In the genomic region with DNA sequence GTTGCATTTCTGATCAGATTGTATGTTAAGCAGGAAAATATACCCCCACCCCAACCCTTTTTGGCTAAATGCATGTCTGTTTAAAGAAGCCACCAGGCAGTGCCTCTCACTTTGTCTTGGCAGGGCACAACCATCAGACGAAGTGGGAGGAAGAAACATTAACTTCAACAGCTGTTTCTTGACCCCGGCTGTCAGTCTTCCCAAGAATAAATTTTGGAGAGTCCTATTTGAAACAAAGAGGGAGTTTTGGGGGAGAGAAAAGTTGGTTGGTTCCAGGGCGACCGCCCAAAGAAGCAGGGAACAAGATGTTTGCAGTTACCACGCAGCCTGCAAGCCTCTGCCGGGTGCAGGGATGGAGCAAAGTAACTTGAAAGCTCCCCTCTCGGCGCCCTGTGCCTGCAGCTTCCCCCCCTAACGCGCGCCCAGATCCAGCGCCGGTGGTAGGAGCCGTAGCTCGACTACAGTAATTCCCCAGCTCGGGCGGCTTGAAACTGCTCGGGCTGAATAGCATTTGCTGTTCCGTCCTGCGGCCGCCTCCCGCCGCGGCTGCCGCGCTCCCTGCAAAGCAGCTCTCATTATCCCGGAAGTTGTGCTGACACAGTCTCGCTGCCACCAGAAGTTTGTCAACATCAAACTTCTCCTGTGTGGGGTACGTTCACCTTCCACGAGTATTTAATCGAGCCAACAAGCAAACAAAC, we compare ENCODE assay signal across 8 cellular contexts.
DNase-seq lines count a peak whose midpoint lies in the region; ATAC-seq and TF ChIP-seq lines count a peak whose summit lies in the region.

No MANE protein-coding gene starts in this region.

- no peaks in the 10 kb centered on the region for H3K36me3 ChIP-seq in duodenal mucosa (ENCODE audit: control insufficient read depth in 1 of 2, insufficient read depth in 2 of 2, low read length in 2 of 2)
- no peaks in the 10 kb centered on the region for H3K36me3 ChIP-seq in right lobe of liver

- POLR2A ChIA-PET in activated CD4-positive, alpha-beta memory T cell treated with anti-CD3 and anti-CD28 coated beads, Interleukin-2, amount 10 ng/mL, durations not matched to agents 7 days and 5 days (lab: Charles Lee) = interaction anchor here (0.6 to 7.5 kb wide), 36 partner anchors 9 to 551 kb away, joined by 3 to 280 read pairs (median 4); a partner anchor contains a TSS

- peak overlapping the region; percentile 87 to 95 for H3K4me3 Mint-ChIP-seq in CD14-positive monocyte
- peak overlapping the region; percentile 94 for H3K4me3 Mint-ChIP-seq in activated CD4-positive, alpha-beta memory T cell treated with anti-CD3 and anti-CD28 coated beads, Interleukin-2, amount 10 ng/mL, durations not matched to agents 7 days and 5 days

- ATAC-seq in GM19397 (IDR thresholded peaks at IDR 0.05; ENCODE audit: unreplicated experiment) (peak; percentile 82), right lobe of liver (peak; percentile 97 to 99 (median 98))

- peaks cover 46% of the 10 kb centered on the region for H3K4me1 Mint-ChIP-seq in CD14-positive monocyte
- H3K4me1 Mint-ChIP-seq in activated CD4-positive, alpha-beta memory T cell treated with anti-CD3 and anti-CD28 coated beads, Interleukin-2, amount 10 ng/mL, durations not matched to agents 7 days and 5 days = peaks cover 39% of the 10 kb centered on the region

- intact Hi-C loops in CD14-positive monocyte (cut with micrococcal nuclease) = loop anchor here (1.0 to 10.0 kb wide), 3 partner anchors 45 to 123 kb away; a partner anchor contains a TSS
- intact Hi-C loops in right lobe of liver (cut with DNase I) = loop anchor here in 1 of 2 donors (10.0 kb wide), 1 partner anchor 97 kb away; a partner anchor contains a TSS

- TF ChIP-seq POLR2A in right lobe of liver (IDR thresholded peaks at IDR 0.05) = peak; percentile 44

- H3K27me3 Mint-ChIP-seq in CD14-positive monocyte (ENCODE audit: low read depth in 3 of 3) = peaks cover 0 to 2% (median 0%) of the 10 kb centered on the region in 3 donors
- no peaks in the 10 kb centered on the region for H3K27me3 Mint-ChIP-seq in activated CD4-positive, alpha-beta memory T cell treated with anti-CD3 and anti-CD28 coated beads, Interleukin-2, amount 10 ng/mL, durations not matched to agents 7 days and 5 days

- H3K27me3 ChIP-seq in duodenal mucosa (ENCODE audit: control insufficient read depth in 1 of 2, insufficient read depth in 2 of 2, low read length in 2 of 2) (no peaks in the 10 kb centered on the region), right lobe of liver (no peaks in the 10 kb centered on the region)

- H3K9me3 ChIP-seq in duodenal mucosa (ENCODE audit: control insufficient read depth in 1 of 2, low read length in 2 of 2) (no peaks in the 10 kb centered on the region), right lobe of liver (no peaks in the 10 kb centered on the region)

- TF ChIP-seq CTCF in CD14-positive monocyte (IDR thresholded peaks at IDR 0.05) (no peak), right lobe of liver (IDR thresholded peaks at IDR 0.05) (no peak)

- peak overlapping the region; percentile 86 to 98 (median 94) for H3K27ac Mint-ChIP-seq in CD14-positive monocyte
- H3K27ac Mint-ChIP-seq in activated CD4-positive, alpha-beta memory T cell treated with anti-CD3 and anti-CD28 coated beads, Interleukin-2, amount 10 ng/mL, durations not matched to agents 7 days and 5 days = peak overlapping the region; percentile 93

- H3K36me3 Mint-ChIP-seq in CD14-positive monocyte = peaks cover 0 to 2% of the 10 kb centered on the region in 2 donors
- H3K36me3 Mint-ChIP-seq in activated CD4-positive, alpha-beta memory T cell treated with anti-CD3 and anti-CD28 coated beads, Interleukin-2, amount 10 ng/mL, durations not matched to agents 7 days and 5 days (ENCODE audit: low read depth) = no peaks in the 10 kb centered on the region

- DNase-seq in CD14-positive monocyte (ENCODE audit: low spot score) (peak; percentile 85), HK-2 (ENCODE audit: unreplicated experiment) (peak; percentile 86), NCI-H82 treated with DMSO at 0.1 percent for 48 hours (lab: John Stamatoyannopoulos, UW; ENCODE audit: unreplicated experiment) (peak; percentile 63), right lobe of liver (peak; percentile 94 to 95 (median 94))
- peak; percentile 93 for DNase-seq in activated CD4-positive, alpha-beta memory T cell treated with anti-CD3 and anti-CD28 coated beads, Interleukin-2, amount 10 ng/mL, durations not matched to agents 7 days and 5 days
- DNase-seq in stimulated activated CD4-positive, alpha-beta T cell treated with anti-CD3 and anti-CD28 coated beads, Interleukin-4, amount 100 ng/mL, for 24 hours = peak; percentile 88

- H3K4me3 ChIP-seq in duodenal mucosa (ENCODE audit: low read depth in 1 of 2, low read length in 2 of 2) (peak overlapping the region; percentile 74 to 75), right lobe of liver (peak overlapping the region; percentile 32 to 67 (median 58))

- H3K4me1 ChIP-seq in duodenal mucosa (ENCODE audit: control insufficient read depth in 1 of 2, insufficient read depth in 2 of 2, low read length in 2 of 2) (peaks cover 23 to 25% of the 10 kb centered on the region in 2 donors), right lobe of liver (peaks cover 0 to 9% (median 3%) of the 10 kb centered on the region in 4 donors)

- H3K27ac ChIP-seq in duodenal mucosa (ENCODE audit: low read depth, low read length) (peak overlapping the region; percentile 74), right lobe of liver (peak overlapping the region; percentile 52 to 74 (median 73))

- 0% methylated on average over 16 of the region's 31 CpGs for WGBS in right lobe of liver (ENCODE audit: insufficient coverage, low coverage, low lambda C conversion rate, missing lambda C conversion rate)

- peak overlapping the region; percentile 55 to 58 for H3K9ac ChIP-seq in duodenal mucosa (ENCODE audit: low read depth in 1 of 2, low read length in 2 of 2)

- CTCF ChIA-PET in activated CD4-positive, alpha-beta memory T cell treated with anti-CD3 and anti-CD28 coated beads, Interleukin-2, amount 10 ng/mL, durations not matched to agents 7 days and 5 days (lab: Charles Lee) = interaction anchor here (0.5 to 4.2 kb wide), 14 partner anchors 17 to 1226 kb away, joined by 3 to 54 read pairs (median 4); a partner anchor contains a TSS

- H3K9me3 Mint-ChIP-seq in CD14-positive monocyte = no peaks in the 10 kb centered on the region
- no peaks in the 10 kb centered on the region for H3K9me3 Mint-ChIP-seq in activated CD4-positive, alpha-beta memory T cell treated with anti-CD3 and anti-CD28 coated beads, Interleukin-2, amount 10 ng/mL, durations not matched to agents 7 days and 5 days

Comparison
In these comparisons a context has a peak if more than half of its experiments do, and no peak if none do; other contexts are left out.
1. Peak in every context shown above with its lines: DNase-seq, ATAC-seq, H3K4me3 ChIP-seq and H3K27ac ChIP-seq.